In genomic region chr5:143594913-143595818, GRCh38 we compare ENCODE assay signal across 1 cellular context.
TF ChIP-seq lines count a peak whose summit lies in the region.

No MANE protein-coding gene starts in this region.

TF ChIP-seq in HepG2, 621 proteins besides CTCF, POLR2A, EP300 and RAD21 (continued from another document and continues in another):
- TF ChIP-seq MLX (CRISPR knock-in tag; IDR thresholded peaks at IDR 0.05) = no peak
- TF ChIP-seq ZNF879 (CRISPR knock-in tag; IDR thresholded peaks at IDR 0.05) = no peak
- TF ChIP-seq NR3C1 (CRISPR knock-in tag; IDR thresholded peaks at IDR 0.05) = no peak
- TF ChIP-seq REXO4 (CRISPR knock-in tag; IDR thresholded peaks at IDR 0.05; ENCODE audit: borderline replicate concordance) = no peak
- TF ChIP-seq NAIF1 (CRISPR knock-in tag; IDR thresholded peaks at IDR 0.05; ENCODE audit: borderline replicate concordance) = no peak
- 0 out of 2 replicates have a peak, but pooled peaks have one; percentile 41 for TF ChIP-seq SIX4 (CRISPR knock-in tag; IDR thresholded peaks at IDR 0.05)
- peak; percentile 64; the same call in 1 of the 2 replicates for TF ChIP-seq FOXK1 (CRISPR knock-in tag; IDR thresholded peaks at IDR 0.05; ENCODE audit: borderline replicate concordance, low read depth)
- TF ChIP-seq KDM3A (CRISPR knock-in tag; IDR thresholded peaks at IDR 0.05; ENCODE audit: low read depth) = no peak; the same call in 1 of the 2 replicates
- TF ChIP-seq NFE2L2 (IDR thresholded peaks at IDR 0.05; ENCODE audit: low read length) = no peak
- TF ChIP-seq TCF7L2 (IDR thresholded peaks at IDR 0.05; ENCODE audit: low read depth, low read length) = 0 out of 2 replicates have a peak, but pooled peaks have one; percentile 52
- no peak for TF ChIP-seq ZNF569 (CRISPR knock-in tag; IDR thresholded peaks at IDR 0.05; ENCODE audit: borderline replicate concordance)
- no peak for TF ChIP-seq ZNF670 (CRISPR knock-in tag; IDR thresholded peaks at IDR 0.05; ENCODE audit: borderline replicate concordance)
- peak; percentile 71; the same call in 1 of the 2 replicates for TF ChIP-seq ZNF263 (CRISPR knock-in tag; IDR thresholded peaks at IDR 0.05)
- 0 out of 2 replicates have a peak, but pooled peaks have one; percentile 61 for TF ChIP-seq ZBTB20 (CRISPR knock-in tag; IDR thresholded peaks at IDR 0.05; ENCODE audit: borderline replicate concordance, low read depth)
- no peak for TF ChIP-seq ZKSCAN5 (CRISPR knock-in tag; IDR thresholded peaks at IDR 0.05)
- TF ChIP-seq ZMYM3 (CRISPR knock-in tag; IDR thresholded peaks at IDR 0.05) = peak; percentile 58; the same call in 1 of the 2 replicates
- no peak for TF ChIP-seq ZNF709 (CRISPR knock-in tag; IDR thresholded peaks at IDR 0.05)
- 0 out of 2 replicates have a peak, but pooled peaks have one; percentile 67 for TF ChIP-seq ZNF101 (CRISPR knock-in tag; IDR thresholded peaks at IDR 0.05; ENCODE audit: borderline replicate concordance, low read depth)
- TF ChIP-seq CEBPZ (IDR thresholded peaks at IDR 0.05; ENCODE audit: low read length) = no peak
- TF ChIP-seq SOX13 (IDR thresholded peaks at IDR 0.05) = peak; percentile 26
- peak in 1 of 2 experiments; percentile 53; a peak in 2 of 4 replicates for TF ChIP-seq SOX13 (CRISPR knock-in tag; conservative IDR thresholded peaks at IDR 0.05 in 1 of 2, IDR thresholded peaks at IDR 0.05 in 1 of 2)
- no peak for TF ChIP-seq KDM1A (CRISPR knock-in tag; IDR thresholded peaks at IDR 0.05)
- no peak for TF ChIP-seq ZBTB37 (CRISPR knock-in tag; IDR thresholded peaks at IDR 0.05)
- TF ChIP-seq HIVEP1 (CRISPR knock-in tag; IDR thresholded peaks at IDR 0.05) = no peak
- no peak for TF ChIP-seq ZNF121 (CRISPR knock-in tag; IDR thresholded peaks at IDR 0.05)
- no peak for TF ChIP-seq HOXA9 (CRISPR knock-in tag; IDR thresholded peaks at IDR 0.05; ENCODE audit: borderline replicate concordance)
- no peak for TF ChIP-seq ZBTB46 (CRISPR knock-in tag; IDR thresholded peaks at IDR 0.05; ENCODE audit: borderline replicate concordance)
- no peak for TF ChIP-seq NFAT5 (CRISPR knock-in tag; IDR thresholded peaks at IDR 0.05)
- no peak for TF ChIP-seq SIN3A (IDR thresholded peaks at IDR 0.05; ENCODE audit: borderline replicate concordance, low read depth, low read length)
- no peak for TF ChIP-seq ARID2 (CRISPR knock-in tag; IDR thresholded peaks at IDR 0.05; ENCODE audit: borderline replicate concordance)
- no peak for TF ChIP-seq ZNF326 (CRISPR knock-in tag; IDR thresholded peaks at IDR 0.05; ENCODE audit: borderline replicate concordance)
- TF ChIP-seq KLF16 (CRISPR knock-in tag; IDR thresholded peaks at IDR 0.05) = peak in 1 of 2 experiments; percentile 73; a peak in 1 of 4 replicates
- TF ChIP-seq ZNF687 (CRISPR knock-in tag; IDR thresholded peaks at IDR 0.05) = no peak
- TF ChIP-seq ZNF3 (CRISPR knock-in tag; IDR thresholded peaks at IDR 0.05) = peak; percentile 39; the same call in 1 of the 2 replicates
- no peak for TF ChIP-seq THYN1 (CRISPR knock-in tag; IDR thresholded peaks at IDR 0.05; ENCODE audit: borderline replicate concordance, low read depth)
- no peak for TF ChIP-seq ELF1 (CRISPR knock-in tag; IDR thresholded peaks at IDR 0.05)
- TF ChIP-seq ZNF350 (CRISPR knock-in tag; IDR thresholded peaks at IDR 0.05; ENCODE audit: borderline replicate concordance, low read depth) = 0 out of 2 replicates have a peak, but pooled peaks have one; percentile 36
- TF ChIP-seq ELF4 (CRISPR knock-in tag; IDR thresholded peaks at IDR 0.05; ENCODE audit: borderline replicate concordance) = no peak
- TF ChIP-seq CEBPB (IDR thresholded peaks at IDR 0.05; ENCODE audit: borderline replicate concordance, low read depth, low read length) = peak; percentile 54; the same call in 1 of the 2 replicates
- peak; percentile 25; the same call in 1 of the 2 replicates for TF ChIP-seq ZZZ3 (CRISPR knock-in tag; IDR thresholded peaks at IDR 0.05; ENCODE audit: borderline replicate concordance)
- no peak for TF ChIP-seq ZFP1 (CRISPR knock-in tag; IDR thresholded peaks at IDR 0.05)
- TF ChIP-seq ZNF430 (CRISPR knock-in tag; IDR thresholded peaks at IDR 0.05) = no peak
- TF ChIP-seq MTA3 (CRISPR knock-in tag; IDR thresholded peaks at IDR 0.05) = no peak
- TF ChIP-seq KLF15 (CRISPR knock-in tag; IDR thresholded peaks at IDR 0.05; ENCODE audit: borderline replicate concordance) = no peak
- no peak for TF ChIP-seq ZNF800 (CRISPR knock-in tag; IDR thresholded peaks at IDR 0.05)
- 0 out of 2 replicates have a peak, but pooled peaks have one; percentile 37 for TF ChIP-seq PPARG (CRISPR knock-in tag; conservative IDR thresholded peaks at IDR 0.05)
- no peak for TF ChIP-seq ZNF605 (CRISPR knock-in tag; IDR thresholded peaks at IDR 0.05)
- TF ChIP-seq KDM6A (CRISPR knock-in tag; IDR thresholded peaks at IDR 0.05; ENCODE audit: low read depth) = peak; percentile 51; the same call in 1 of the 2 replicates
